8 cellular contexts compared by ENCODE assay signal in genomic region chr11:66617148-66617814, GRCh38. TPM values are rescaled to one million over a fixed set of nuclear protein-coding genes. Genes with fewer than 3 reads are reported as not detected.
A peak's percentile ranks its signal among the peaks of the same experiment; 100 is the strongest.
DNase-seq lines count a peak whose midpoint lies in the region; TF ChIP-seq lines count a peak whose summit lies in the region.

No MANE protein-coding gene starts in this region.

- intact Hi-C loops in thyroid gland (cut with DNase I), result loop anchor here (2.0 kb wide), 1 partner anchor 22 kb away; the partner anchor contains the start of gene RBM4

- TF ChIP-seq CTCF in brain microvascular endothelial cell (IDR thresholded peaks at IDR 0.05; ENCODE audit: low read depth, low read length, missing control alignments), result no peak
- TF ChIP-seq CTCF in liver (IDR thresholded peaks at IDR 0.05; ENCODE audit: low read depth, low read length, missing input control), result no peak
- no peak for TF ChIP-seq CTCF in thyroid gland (IDR thresholded peaks at IDR 0.05)

- H3K4me1 ChIP-seq in liver (ENCODE audit: control insufficient read depth in 4 of 4, insufficient read depth in 4 of 4, low read length in 3 of 4) (peaks cover 3 to 43% (median 39%) of the 10 kb centered on the region in 4 donors), thyroid gland (peaks cover 42 to 51% of the 10 kb centered on the region in 2 donors)

- H3K9me3 ChIP-seq in liver (ENCODE audit: control insufficient read depth in 4 of 4, low read length in 3 of 4), result no peaks in the 10 kb centered on the region
- no peaks in the 10 kb centered on the region for H3K9me3 ChIP-seq in thyroid gland

- peak; percentile 69 for DNase-seq in SIG-M5 treated with dmso at 0.1 percent for 504 hours (lab: John Stamatoyannopoulos, UW; ENCODE audit: unreplicated experiment)
- DNase-seq in SIG-M5 (lab: John Stamatoyannopoulos, UW), result no peak
- peak; percentile 63 for DNase-seq in MV-4-11 (lab: John Stamatoyannopoulos, UW)
- peak; percentile 40 for DNase-seq in brain microvascular endothelial cell
- DNase-seq in thyroid gland, result peak; percentile 71 to 72
- DNase-seq in SK-N-DZ (ENCODE audit: low spot score), result no peak
- DNase-seq in UCSD-AML1 (lab: John Stamatoyannopoulos, UW; ENCODE audit: unreplicated experiment), result no peak

- in situ Hi-C loops in brain microvascular endothelial cell (cut with HindIII; ENCODE audit: low pct_ligation_motif_present, low sequenced_read_pairs), result no loop called here

- H3K27ac ChIP-seq in brain microvascular endothelial cell (peak overlapping the region; percentile 87), liver (ENCODE audit: low read depth in 1 of 2, low read length in 2 of 2) (peak overlapping the region; percentile 96), thyroid gland (peak overlapping the region; percentile 86 to 92 (median 89))

- TF ChIP-seq RAD21 in liver (IDR thresholded peaks at IDR 0.05), result no peak

- under 1% methylated on average over 37 of the region's 37 CpGs for WGBS in liver
- WGBS in thyroid gland, 2 donors, result 0 to 2% methylated on average over 15 to 18 of the region's 37 CpGs

- no peak for TF ChIP-seq POLR2A in thyroid gland (IDR thresholded peaks at IDR 0.05)

- H3K36me3 ChIP-seq in brain microvascular endothelial cell (replicated peaks) (peaks cover 13% of the 10 kb centered on the region), liver (ENCODE audit: control insufficient read depth in 4 of 4, insufficient read depth in 3 of 4, low read depth in 1 of 4, low read length in 3 of 4) (peaks cover 0 to 2% (median 0%) of the 10 kb centered on the region in 4 donors), thyroid gland (no peaks in the 10 kb centered on the region)

- H3K27me3 ChIP-seq in brain microvascular endothelial cell (replicated peaks) (no peaks in the 10 kb centered on the region), liver (ENCODE audit: control insufficient read depth in 4 of 4, insufficient read depth in 4 of 4, low read length in 3 of 4) (no peaks in the 10 kb centered on the region), thyroid gland (no peaks in the 10 kb centered on the region)

- H3K4me3 ChIP-seq in brain microvascular endothelial cell (ENCODE audit: low read depth, low read length), result peak overlapping the region; percentile 97
- peak overlapping the region; percentile 73 to 88 (median 88) for H3K4me3 ChIP-seq in liver (ENCODE audit: low read depth in 1 of 3, low read length in 3 of 3)
- peak overlapping the region; percentile 58 to 85 (median 82) for H3K4me3 ChIP-seq in thyroid gland (replicated peaks in 1 of 3)

- H3K9ac ChIP-seq in liver (ENCODE audit: low read depth in 1 of 2, low read length in 2 of 2), result peak overlapping the region; percentile 79 to 89

TF ChIP-seq in liver, 16 proteins besides CTCF, POLR2A, EP300 and RAD21:
- TF ChIP-seq, protein P1, sequence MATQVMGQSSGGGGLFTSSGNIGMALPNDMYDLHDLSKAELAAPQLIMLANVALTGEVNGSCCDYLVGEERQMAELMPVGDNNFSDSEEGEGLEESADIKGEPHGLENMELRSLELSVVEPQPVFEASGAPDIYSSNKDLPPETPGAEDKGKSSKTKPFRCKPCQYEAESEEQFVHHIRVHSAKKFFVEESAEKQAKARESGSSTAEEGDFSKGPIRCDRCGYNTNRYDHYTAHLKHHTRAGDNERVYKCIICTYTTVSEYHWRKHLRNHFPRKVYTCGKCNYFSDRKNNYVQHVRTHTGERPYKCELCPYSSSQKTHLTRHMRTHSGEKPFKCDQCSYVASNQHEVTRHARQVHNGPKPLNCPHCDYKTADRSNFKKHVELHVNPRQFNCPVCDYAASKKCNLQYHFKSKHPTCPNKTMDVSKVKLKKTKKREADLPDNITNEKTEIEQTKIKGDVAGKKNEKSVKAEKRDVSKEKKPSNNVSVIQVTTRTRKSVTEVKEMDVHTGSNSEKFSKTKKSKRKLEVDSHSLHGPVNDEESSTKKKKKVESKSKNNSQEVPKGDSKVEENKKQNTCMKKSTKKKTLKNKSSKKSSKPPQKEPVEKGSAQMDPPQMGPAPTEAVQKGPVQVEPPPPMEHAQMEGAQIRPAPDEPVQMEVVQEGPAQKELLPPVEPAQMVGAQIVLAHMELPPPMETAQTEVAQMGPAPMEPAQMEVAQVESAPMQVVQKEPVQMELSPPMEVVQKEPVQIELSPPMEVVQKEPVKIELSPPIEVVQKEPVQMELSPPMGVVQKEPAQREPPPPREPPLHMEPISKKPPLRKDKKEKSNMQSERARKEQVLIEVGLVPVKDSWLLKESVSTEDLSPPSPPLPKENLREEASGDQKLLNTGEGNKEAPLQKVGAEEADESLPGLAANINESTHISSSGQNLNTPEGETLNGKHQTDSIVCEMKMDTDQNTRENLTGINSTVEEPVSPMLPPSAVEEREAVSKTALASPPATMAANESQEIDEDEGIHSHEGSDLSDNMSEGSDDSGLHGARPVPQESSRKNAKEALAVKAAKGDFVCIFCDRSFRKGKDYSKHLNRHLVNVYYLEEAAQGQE (IDR thresholded peaks at IDR 0.05), result no peak
- TF ChIP-seq SP1 (IDR thresholded peaks at IDR 0.05), result no peak
- TF ChIP-seq EGR1 (IDR thresholded peaks at IDR 0.05; ENCODE audit: low read depth in 2 of 2), result peak in 1 of 2 donors; percentile 10
- TF ChIP-seq, protein P2, sequence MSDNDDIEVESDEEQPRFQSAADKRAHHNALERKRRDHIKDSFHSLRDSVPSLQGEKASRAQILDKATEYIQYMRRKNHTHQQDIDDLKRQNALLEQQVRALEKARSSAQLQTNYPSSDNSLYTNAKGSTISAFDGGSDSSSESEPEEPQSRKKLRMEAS (IDR thresholded peaks at IDR 0.05), result no peak

RNA-seq across cellular contexts. Expression of gene RBM14, which starts 0.9 kb away (rescaled TPM):
- 10 to 100 TPM; 27.1 to 53.5 TPM for total RNA-seq in liver
- polyA plus RNA-seq in liver, result 10 to 100 TPM in 1 of 2 donors, 1 to 10 TPM in 1; 7.0 to 16.7 TPM
- 10 to 100 TPM; 31.8 to 76.9 (median 62.9) TPM for total RNA-seq in thyroid gland
- 66.3 and 79.2 TPM in 2 replicates for polyA plus RNA-seq in SK-N-DZ (2014; cell fraction: cytosol; rRNA removed)
- polyA plus RNA-seq in SK-N-DZ (2014; cell fraction: nucleus; rRNA removed), result 76.0 and 111 TPM in 2 replicates

RNA-seq across cellular contexts. Expression of gene RBM4, which starts 21.2 kb away (rescaled TPM):
- total RNA-seq in liver (10 to 100 TPM; 43.3 to 59.2 TPM), thyroid gland (100 to 1,000 TPM; 104 to 147 (median 131) TPM)
- polyA plus RNA-seq in liver, result 10 to 100 TPM; 36.9 to 49.4 TPM
- polyA plus RNA-seq in SK-N-DZ (2014; cell fraction: cytosol; rRNA removed), result 251 and 299 TPM in 2 replicates
- 126 and 151 TPM in 2 replicates for polyA plus RNA-seq in SK-N-DZ (2014; cell fraction: nucleus; rRNA removed)

RNA-seq across cellular contexts. Expression of gene CCS, which starts 24.3 kb away (rescaled TPM):
- total RNA-seq in liver (10 to 100 TPM; 30.2 to 54.7 TPM), thyroid gland (10 to 100 TPM; 22.7 to 48.5 (median 28.9) TPM)
- 10 to 100 TPM; 38.9 to 80.2 TPM for polyA plus RNA-seq in liver
- 17.6 and 24.3 TPM in 2 replicates for polyA plus RNA-seq in SK-N-DZ (2014; cell fraction: cytosol; rRNA removed)
- 55.0 and 63.9 TPM in 2 replicates for polyA plus RNA-seq in SK-N-DZ (2014; cell fraction: nucleus; rRNA removed)

RNA-seq across cellular contexts. Expression of gene CCDC87, which starts 24.4 kb away (rescaled TPM):
- total RNA-seq in liver (under 1 TPM; 0.14 to 0.17 TPM), thyroid gland (1 to 10 TPM in 2 of 4 donors, under 1 TPM in 2; 0.92 to 2.1 (median 1.1) TPM)
- polyA plus RNA-seq in liver, result under 1 TPM in 1 of 2 donors, not detected in 1; 0.14 TPM
- 0.10 and 0.50 TPM in 2 replicates for polyA plus RNA-seq in SK-N-DZ (2014; cell fraction: cytosol; rRNA removed)
- 0.24 TPM in 1 of 2 replicates, not detected in the other for polyA plus RNA-seq in SK-N-DZ (2014; cell fraction: nucleus; rRNA removed)

RNA-seq across cellular contexts. Expression of gene CTSF, which starts 48.9 kb away (rescaled TPM):
- total RNA-seq in liver, result 10 to 100 TPM in 1 of 2 donors, 1 to 10 TPM in 1; 8.5 to 20.2 TPM
- polyA plus RNA-seq in liver, result 10 to 100 TPM; 27.7 to 31.9 TPM
- 10 to 100 TPM; 30.4 to 79.1 (median 64.6) TPM for total RNA-seq in thyroid gland
- 48.7 and 62.9 TPM in 2 replicates for polyA plus RNA-seq in SK-N-DZ (2014; cell fraction: cytosol; rRNA removed)
- 326 and 352 TPM in 2 replicates for polyA plus RNA-seq in SK-N-DZ (2014; cell fraction: nucleus; rRNA removed)

Comparison
In these comparisons a context has a peak if more than half of its experiments do, and no peak if none do; other contexts are left out.
1. DNase-seq: peak in SIG-M5 treated with dmso at 0.1 percent for 504 hours (single experiment), MV-4-11 (single experiment), brain microvascular endothelial cell (single experiment) and thyroid gland (2 of 2); none in SIG-M5 (single experiment), SK-N-DZ (single experiment) and UCSD-AML1 (single experiment).
2. Peak in every context shown above with its lines, with median percentiles within 50 percentile points of each other: H3K27ac ChIP-seq and H3K4me3 ChIP-seq.